Comparison of ENCODE assay signal across 8 cellular contexts in the genomic region with DNA sequence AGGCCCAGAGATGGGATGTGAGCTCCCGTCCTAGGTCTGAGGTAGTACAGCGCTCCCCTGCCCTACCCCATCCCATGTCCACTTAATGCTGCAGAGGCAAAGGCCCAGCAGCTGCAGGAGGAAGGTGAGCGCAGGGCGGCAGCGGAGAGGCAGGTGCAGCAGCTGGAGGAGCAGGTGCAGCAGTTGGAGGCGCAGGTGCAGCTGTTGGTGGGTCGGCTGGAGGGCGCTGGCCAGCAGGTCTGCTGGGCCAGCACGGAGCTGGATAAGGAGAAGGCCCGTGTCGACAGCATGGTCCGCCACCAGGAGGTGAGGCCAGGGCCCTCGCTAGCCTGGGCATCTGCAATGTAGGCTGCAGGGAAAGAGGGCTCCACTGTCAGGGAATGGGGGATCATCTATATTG.
"Had no signal": no experiment of that assay in that cellular context is flagged by ENCODE, and none has a peak within 500 bp of the region (broad histone marks: within the 10 kb centered on the region; RNA-seq: fewer than 3 reads in every experiment).

No MANE protein-coding gene starts in this region.

- DNase-seq: activated CD4-positive, alpha-beta T cell treated with anti-CD3 and anti-CD28 coated beads, Interleukin-2, amount 50 U/mL, for 4 hours; activated CD4-positive, CD25-positive, alpha-beta regulatory T cell treated with anti-CD3 and anti-CD28 coated beads, Interleukin-2, amount 50 U/mL, for 72 hours; activated CD8-positive, alpha-beta memory T cell treated with anti-CD3 and anti-CD28 coated beads, Interleukin-2, amount 10 ng/mL, durations not matched to agents 7 days and 5 days; activated effector memory CD4-positive, alpha-beta T cell treated with anti-CD3 and anti-CD28 coated beads, Interleukin-2, amount 50 U/mL, for 16 hours; activated T-cell treated with anti-CD3 and anti-CD28 coated beads, Interleukin-2, amount 50 U/mL, for 24 hours; amygdala; erythroblast; tibial artery had no signal

- ATAC-seq: activated CD8-positive, alpha-beta memory T cell treated with anti-CD3 and anti-CD28 coated beads, Interleukin-2, amount 10 ng/mL, durations not matched to agents 7 days and 5 days had no signal
